1 cellular context compared by ENCODE assay signal in the genomic region with DNA sequence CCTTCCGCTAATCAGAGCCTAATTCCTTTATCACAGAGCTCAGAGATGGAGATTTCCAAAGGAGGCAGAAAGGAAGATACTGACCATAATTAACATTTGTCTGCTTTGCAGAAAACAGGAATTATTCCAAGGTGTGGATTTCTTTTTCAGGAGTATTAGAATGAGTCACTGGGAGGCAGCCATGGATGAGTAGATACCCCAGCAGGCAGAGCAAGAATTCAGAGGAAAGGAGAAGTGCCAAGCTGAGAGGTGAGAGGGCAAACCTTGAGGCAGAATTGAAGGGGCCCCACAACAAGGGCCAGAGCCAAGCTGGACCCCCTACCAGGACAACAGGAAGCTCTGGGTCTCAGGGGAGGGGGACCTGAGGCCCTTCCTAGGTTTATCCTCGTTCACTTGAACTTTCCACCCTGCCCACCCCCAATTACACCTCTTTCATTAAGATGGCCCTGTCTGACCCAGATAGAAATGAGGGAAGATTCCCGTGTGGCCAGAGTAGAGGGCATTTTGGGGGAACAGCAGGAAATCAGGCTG.
TF ChIP-seq lines count a peak whose summit lies in the region.

No MANE protein-coding gene starts in this region.

TF ChIP-seq in GM23338, 12 proteins besides CTCF, POLR2A, EP300 and RAD21 (continued from another document):
- TF ChIP-seq, protein P1, sequence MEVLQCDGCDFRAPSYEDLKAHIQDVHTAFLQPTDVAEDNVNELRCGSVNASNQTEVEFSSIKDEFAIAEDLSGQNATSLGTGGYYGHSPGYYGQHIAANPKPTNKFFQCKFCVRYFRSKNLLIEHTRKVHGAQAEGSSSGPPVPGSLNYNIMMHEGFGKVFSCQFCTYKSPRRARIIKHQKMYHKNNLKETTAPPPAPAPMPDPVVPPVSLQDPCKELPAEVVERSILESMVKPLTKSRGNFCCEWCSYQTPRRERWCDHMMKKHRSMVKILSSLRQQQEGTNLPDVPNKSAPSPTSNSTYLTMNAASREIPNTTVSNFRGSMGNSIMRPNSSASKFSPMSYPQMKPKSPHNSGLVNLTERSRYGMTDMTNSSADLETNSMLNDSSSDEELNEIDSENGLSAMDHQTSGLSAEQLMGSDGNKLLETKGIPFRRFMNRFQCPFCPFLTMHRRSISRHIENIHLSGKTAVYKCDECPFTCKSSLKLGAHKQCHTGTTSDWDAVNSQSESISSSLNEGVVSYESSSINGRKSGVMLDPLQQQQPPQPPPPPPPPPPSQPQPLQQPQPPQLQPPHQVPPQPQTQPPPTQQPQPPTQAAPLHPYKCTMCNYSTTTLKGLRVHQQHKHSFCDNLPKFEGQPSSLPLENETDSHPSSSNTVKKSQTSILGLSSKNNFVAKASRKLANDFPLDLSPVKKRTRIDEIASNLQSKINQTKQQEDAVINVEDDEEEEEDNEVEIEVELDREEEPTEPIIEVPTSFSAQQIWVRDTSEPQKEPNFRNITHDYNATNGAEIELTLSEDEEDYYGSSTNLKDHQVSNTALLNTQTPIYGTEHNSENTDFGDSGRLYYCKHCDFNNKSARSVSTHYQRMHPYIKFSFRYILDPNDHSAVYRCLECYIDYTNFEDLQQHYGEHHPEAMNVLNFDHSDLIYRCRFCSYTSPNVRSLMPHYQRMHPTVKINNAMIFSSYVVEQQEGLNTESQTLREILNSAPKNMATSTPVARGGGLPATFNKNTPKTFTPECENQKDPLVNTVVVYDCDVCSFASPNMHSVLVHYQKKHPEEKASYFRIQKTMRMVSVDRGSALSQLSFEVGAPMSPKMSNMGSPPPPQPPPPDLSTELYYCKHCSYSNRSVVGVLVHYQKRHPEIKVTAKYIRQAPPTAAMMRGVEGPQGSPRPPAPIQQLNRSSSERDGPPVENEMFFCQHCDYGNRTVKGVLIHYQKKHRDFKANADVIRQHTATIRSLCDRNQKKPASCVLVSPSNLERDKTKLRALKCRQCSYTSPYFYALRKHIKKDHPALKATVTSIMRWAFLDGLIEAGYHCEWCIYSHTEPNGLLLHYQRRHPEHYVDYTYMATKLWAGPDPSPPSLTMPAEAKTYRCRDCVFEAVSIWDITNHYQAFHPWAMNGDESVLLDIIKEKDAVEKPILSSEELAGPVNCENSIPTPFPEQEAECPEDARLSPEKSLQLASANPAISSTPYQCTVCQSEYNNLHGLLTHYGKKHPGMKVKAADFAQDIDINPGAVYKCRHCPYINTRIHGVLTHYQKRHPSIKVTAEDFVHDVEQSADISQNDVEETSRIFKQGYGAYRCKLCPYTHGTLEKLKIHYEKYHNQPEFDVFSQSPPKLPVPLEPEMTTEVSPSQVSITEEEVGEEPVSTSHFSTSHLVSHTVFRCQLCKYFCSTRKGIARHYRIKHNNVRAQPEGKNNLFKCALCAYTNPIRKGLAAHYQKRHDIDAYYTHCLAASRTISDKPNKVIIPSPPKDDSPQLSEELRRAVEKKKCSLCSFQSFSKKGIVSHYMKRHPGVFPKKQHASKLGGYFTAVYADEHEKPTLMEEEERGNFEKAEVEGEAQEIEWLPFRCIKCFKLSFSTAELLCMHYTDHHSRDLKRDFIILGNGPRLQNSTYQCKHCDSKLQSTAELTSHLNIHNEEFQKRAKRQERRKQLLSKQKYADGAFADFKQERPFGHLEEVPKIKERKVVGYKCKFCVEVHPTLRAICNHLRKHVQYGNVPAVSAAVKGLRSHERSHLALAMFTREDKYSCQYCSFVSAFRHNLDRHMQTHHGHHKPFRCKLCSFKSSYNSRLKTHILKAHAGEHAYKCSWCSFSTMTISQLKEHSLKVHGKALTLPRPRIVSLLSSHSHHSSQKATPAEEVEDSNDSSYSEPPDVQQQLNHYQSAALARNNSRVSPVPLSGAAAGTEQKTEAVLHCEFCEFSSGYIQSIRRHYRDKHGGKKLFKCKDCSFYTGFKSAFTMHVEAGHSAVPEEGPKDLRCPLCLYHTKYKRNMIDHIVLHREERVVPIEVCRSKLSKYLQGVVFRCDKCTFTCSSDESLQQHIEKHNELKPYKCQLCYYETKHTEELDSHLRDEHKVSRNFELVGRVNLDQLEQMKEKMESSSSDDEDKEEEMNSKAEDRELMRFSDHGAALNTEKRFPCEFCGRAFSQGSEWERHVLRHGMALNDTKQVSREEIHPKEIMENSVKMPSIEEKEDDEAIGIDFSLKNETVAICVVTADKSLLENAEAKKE (CRISPR knock-in tag; IDR thresholded peaks at IDR 0.05) = no peak
- TF ChIP-seq, protein P2, sequence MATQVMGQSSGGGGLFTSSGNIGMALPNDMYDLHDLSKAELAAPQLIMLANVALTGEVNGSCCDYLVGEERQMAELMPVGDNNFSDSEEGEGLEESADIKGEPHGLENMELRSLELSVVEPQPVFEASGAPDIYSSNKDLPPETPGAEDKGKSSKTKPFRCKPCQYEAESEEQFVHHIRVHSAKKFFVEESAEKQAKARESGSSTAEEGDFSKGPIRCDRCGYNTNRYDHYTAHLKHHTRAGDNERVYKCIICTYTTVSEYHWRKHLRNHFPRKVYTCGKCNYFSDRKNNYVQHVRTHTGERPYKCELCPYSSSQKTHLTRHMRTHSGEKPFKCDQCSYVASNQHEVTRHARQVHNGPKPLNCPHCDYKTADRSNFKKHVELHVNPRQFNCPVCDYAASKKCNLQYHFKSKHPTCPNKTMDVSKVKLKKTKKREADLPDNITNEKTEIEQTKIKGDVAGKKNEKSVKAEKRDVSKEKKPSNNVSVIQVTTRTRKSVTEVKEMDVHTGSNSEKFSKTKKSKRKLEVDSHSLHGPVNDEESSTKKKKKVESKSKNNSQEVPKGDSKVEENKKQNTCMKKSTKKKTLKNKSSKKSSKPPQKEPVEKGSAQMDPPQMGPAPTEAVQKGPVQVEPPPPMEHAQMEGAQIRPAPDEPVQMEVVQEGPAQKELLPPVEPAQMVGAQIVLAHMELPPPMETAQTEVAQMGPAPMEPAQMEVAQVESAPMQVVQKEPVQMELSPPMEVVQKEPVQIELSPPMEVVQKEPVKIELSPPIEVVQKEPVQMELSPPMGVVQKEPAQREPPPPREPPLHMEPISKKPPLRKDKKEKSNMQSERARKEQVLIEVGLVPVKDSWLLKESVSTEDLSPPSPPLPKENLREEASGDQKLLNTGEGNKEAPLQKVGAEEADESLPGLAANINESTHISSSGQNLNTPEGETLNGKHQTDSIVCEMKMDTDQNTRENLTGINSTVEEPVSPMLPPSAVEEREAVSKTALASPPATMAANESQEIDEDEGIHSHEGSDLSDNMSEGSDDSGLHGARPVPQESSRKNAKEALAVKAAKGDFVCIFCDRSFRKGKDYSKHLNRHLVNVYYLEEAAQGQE (IDR thresholded peaks at IDR 0.05; ENCODE audit: unreplicated experiment) = no peak
- TF ChIP-seq EZH2 (IDR thresholded peaks at IDR 0.05; ENCODE audit: low read depth, unreplicated experiment) = no peak
- TF ChIP-seq JUNB (IDR thresholded peaks at IDR 0.05; ENCODE audit: unreplicated experiment) = no peak
